In genomic region chr11:63694518-63694917, GRCh38 we compare ENCODE assay signal across 14 cellular contexts. TPM values are rescaled to one million over a fixed set of nuclear protein-coding genes. Genes with fewer than 3 reads are reported as not detected.
A peak's percentile ranks its signal among the peaks of the same experiment; 100 is the strongest.
DNase-seq lines count a peak whose midpoint lies in the region; ATAC-seq and TF ChIP-seq lines count a peak whose summit lies in the region.
"Had no signal": no experiment of that assay in that cellular context is flagged by ENCODE, and none has a peak within 500 bp of the region (broad histone marks: within the 10 kb centered on the region; RNA-seq: fewer than 3 reads in every experiment).

No MANE protein-coding gene starts in this region.

- peaks cover 21 to 42% of the 10 kb centered on the region in 2 donors for H3K36me3 Mint-ChIP-seq in CD14-positive monocyte
- H3K36me3 Mint-ChIP-seq in activated CD4-positive, alpha-beta T cell treated with anti-CD3 and anti-CD28 coated beads, Interleukin-2, amount 10 ng/mL, durations not matched to agents 7 days and 5 days (ENCODE audit: low read depth), result peaks cover 4% of the 10 kb centered on the region

- H3K4me1 Mint-ChIP-seq in CD14-positive monocyte, result peaks cover 50% of the 10 kb centered on the region
- H3K4me1 Mint-ChIP-seq in activated CD4-positive, alpha-beta T cell treated with anti-CD3 and anti-CD28 coated beads, Interleukin-2, amount 10 ng/mL, durations not matched to agents 7 days and 5 days, result peaks cover 5% of the 10 kb centered on the region

- H3K36me3 ChIP-seq in neutrophil, result peaks cover 11% of the 10 kb centered on the region
- H3K36me3 ChIP-seq in body of pancreas (replicated peaks in 1 of 2; ENCODE audit: insufficient read depth in 1 of 2, low read depth in 2 of 2), result no peaks in the 10 kb centered on the region

- no peaks in the 10 kb centered on the region for H3K27me3 Mint-ChIP-seq in CD14-positive monocyte (ENCODE audit: low read depth in 3 of 3)
- no peaks in the 10 kb centered on the region for H3K27me3 Mint-ChIP-seq in activated CD4-positive, alpha-beta T cell treated with anti-CD3 and anti-CD28 coated beads, Interleukin-2, amount 10 ng/mL, durations not matched to agents 7 days and 5 days
- H3K27me3 Mint-ChIP-seq: B cell; CD4-positive, alpha-beta T cell had no signal

- no peak for TF ChIP-seq POLR2A in body of pancreas (IDR thresholded peaks at IDR 0.05)

- DNase-seq in CD14-positive monocyte (ENCODE audit: low spot score), result no peak
- DNase-seq in HL-60 (ENCODE audit: low read depth in 1 of 2, low spot score in 1 of 2), result peak in 1 of 2 experiments; percentile 26
- DNase-seq in activated CD4-positive, alpha-beta T cell treated with anti-CD3 and anti-CD28 coated beads, Interleukin-2, amount 10 ng/mL, durations not matched to agents 7 days and 5 days, result no peak
- DNase-seq in body of pancreas, result no peak
- DNase-seq: 8988T; Caco-2; CD4-positive, alpha-beta T cell; GOT3; H7 had no signal

- POLR2A ChIA-PET in activated CD4-positive, alpha-beta T cell treated with anti-CD3 and anti-CD28 coated beads, Interleukin-2, amount 10 ng/mL, durations not matched to agents 7 days and 5 days (lab: Charles Lee), result no interaction called here

- H3K27ac Mint-ChIP-seq in CD14-positive monocyte, result peak overlapping the region in 6 of 7 donors; percentile 33 to 84 (median 72)
- no peak overlapping the region for H3K27ac Mint-ChIP-seq in activated CD4-positive, alpha-beta T cell treated with anti-CD3 and anti-CD28 coated beads, Interleukin-2, amount 10 ng/mL, durations not matched to agents 7 days and 5 days
- H3K27ac Mint-ChIP-seq: B cell; CD4-positive, alpha-beta T cell had no signal

- CTCF ChIA-PET in activated CD4-positive, alpha-beta T cell treated with anti-CD3 and anti-CD28 coated beads, Interleukin-2, amount 10 ng/mL, durations not matched to agents 7 days and 5 days (lab: Charles Lee), result interaction anchor here (1.5 kb wide), 1 partner anchor 21 kb away, joined by 4 read pairs; no protein-coding TSS in a partner anchor

- H3K4me1 ChIP-seq in neutrophil (ENCODE audit: control insufficient read depth in 1 of 2, insufficient read depth in 1 of 2, low read depth in 1 of 2, low read length in 1 of 2) (peaks cover 58 to 77% of the 10 kb centered on the region in 2 experiments), body of pancreas (peaks cover 5% of the 10 kb centered on the region)
- H3K4me1 ChIP-seq: Caco-2 had no signal

- ATAC-seq in GM21737 (IDR thresholded peaks at IDR 0.05; ENCODE audit: unreplicated experiment) (no peak), body of pancreas (no peak), GM19467 (IDR thresholded peaks at IDR 0.05; ENCODE audit: unreplicated experiment) (no peak)

- WGBS in body of pancreas, 2 donors, result 91 to 94% methylated on average over 10 of the region's 10 CpGs

- TF ChIP-seq CTCF in CD14-positive monocyte (IDR thresholded peaks at IDR 0.05) (no peak), HL-60 (IDR thresholded peaks at IDR 0.05; ENCODE audit: insufficient read depth, low read length) (no peak), neutrophil (IDR thresholded peaks at IDR 0.05) (no peak), body of pancreas (IDR thresholded peaks at IDR 0.05) (no peak)

- H3K27ac ChIP-seq in HL-60 (replicated peaks) (peak overlapping the region; percentile 3; the same call in 1 of the 2 replicates), neutrophil (peak overlapping the region; percentile 71), body of pancreas (no peak overlapping the region)
- H3K27ac ChIP-seq: BLaER1 treated with 17β-estradiol and CSF1 and Interleukin-3, amounts not matched to agents 10 nM and 100 nM had no signal

- no peak overlapping the region for H3K4me3 Mint-ChIP-seq in CD14-positive monocyte
- H3K4me3 Mint-ChIP-seq in activated CD4-positive, alpha-beta T cell treated with anti-CD3 and anti-CD28 coated beads, Interleukin-2, amount 10 ng/mL, durations not matched to agents 7 days and 5 days, result no peak overlapping the region
- H3K4me3 Mint-ChIP-seq: B cell; CD4-positive, alpha-beta T cell had no signal

- no peaks in the 10 kb centered on the region for H3K9me3 Mint-ChIP-seq in CD14-positive monocyte
- H3K9me3 Mint-ChIP-seq in activated CD4-positive, alpha-beta T cell treated with anti-CD3 and anti-CD28 coated beads, Interleukin-2, amount 10 ng/mL, durations not matched to agents 7 days and 5 days, result no peaks in the 10 kb centered on the region
- H3K9me3 Mint-ChIP-seq: CD4-positive, alpha-beta T cell had no signal

- H3K9me3 ChIP-seq in neutrophil (no peaks in the 10 kb centered on the region), body of pancreas (no peaks in the 10 kb centered on the region)
- H3K9me3 ChIP-seq: BLaER1 treated with 17β-estradiol and CSF1 and Interleukin-3, amounts not matched to agents 10 nM and 100 nM; Caco-2 had no signal

- H3K4me3 ChIP-seq in HL-60 (replicated peaks; ENCODE audit: insufficient read depth, low read length), result no peak overlapping the region
- H3K4me3 ChIP-seq in neutrophil (ENCODE audit: low read depth in 1 of 2, low read length in 1 of 2), result peak overlapping the region in 1 of 2 experiments; percentile 32
- no peak overlapping the region for H3K4me3 ChIP-seq in body of pancreas
- H3K4me3 ChIP-seq: BLaER1 treated with 17β-estradiol and CSF1 and Interleukin-3, amounts not matched to agents 10 nM and 100 nM had no signal

- intact Hi-C loops in CD14-positive monocyte (cut with micrococcal nuclease), result no loop called here
- intact Hi-C loops in body of pancreas (cut with DNase I), result no loop called here

- no peaks in the 10 kb centered on the region for H3K27me3 ChIP-seq in HL-60 (ENCODE audit: insufficient read depth, poor library complexity, severe bottlenecking)
- no peaks in the 10 kb centered on the region for H3K27me3 ChIP-seq in neutrophil
- H3K27me3 ChIP-seq in body of pancreas, result no peaks in the 10 kb centered on the region
- H3K27me3 ChIP-seq: BLaER1 treated with 17β-estradiol and CSF1 and Interleukin-3, amounts not matched to agents 10 nM and 100 nM had no signal

RNA-seq across cellular contexts. Expression of gene RTN3, which starts 13.2 kb away (rescaled TPM):
- 100 to 1,000 TPM; 232 to 341 TPM for polyA plus RNA-seq in CD14-positive monocyte
- 10 to 100 TPM; 65.9 to 72.7 TPM for total RNA-seq in activated CD4-positive, alpha-beta T cell treated with anti-CD3 and anti-CD28 coated beads, Interleukin-2, amount 10 ng/mL, durations not matched to agents 7 days and 5 days
- total RNA-seq in body of pancreas, result 10 to 100 TPM; 62.8 to 63.6 TPM

RNA-seq across cellular contexts. Expression of gene ATL3, which starts 23.3 kb away (rescaled TPM):
- polyA plus RNA-seq in CD14-positive monocyte, result 10 to 100 TPM; 22.7 to 25.5 TPM
- total RNA-seq in activated CD4-positive, alpha-beta T cell treated with anti-CD3 and anti-CD28 coated beads, Interleukin-2, amount 10 ng/mL, durations not matched to agents 7 days and 5 days, result 10 to 100 TPM; 35.8 to 37.3 TPM
- total RNA-seq in body of pancreas, result 10 to 100 TPM; 17.8 to 32.7 TPM

Comparison
In these comparisons a context has a peak if more than half of its experiments do, and no peak if none do; other contexts are left out.
1. H3K27ac ChIP-seq: peak in HL-60 (single experiment) and neutrophil (single experiment); none in body of pancreas (0 of 4).